17 cellular contexts compared by ENCODE assay signal in genomic region chr4:14864365-14864762, GRCh38.
DNase-seq lines count a peak whose midpoint lies in the region; ATAC-seq lines count a peak whose summit lies in the region.
"Had no signal": no experiment of that assay in that cellular context is flagged by ENCODE, and none has a peak within 500 bp of the region (broad histone marks: within the 10 kb centered on the region; RNA-seq: fewer than 3 reads in every experiment).

No MANE protein-coding gene starts in this region.

- peaks cover 8 to 12% of the 10 kb centered on the region in 2 donors for H3K27me3 Mint-ChIP-seq in natural killer cell treated with Interleukin-12 subunit alpha and Interleukin-12 subunit beta and Interleukin-15 and Interleukin-18, amount 100 ng/mL, for 72 hours
- H3K27me3 Mint-ChIP-seq in effector memory CD8-positive, alpha-beta T cell, result peaks cover 22 to 45% of the 10 kb centered on the region in 2 donors

- H3K36me3 Mint-ChIP-seq in natural killer cell treated with Interleukin-12 subunit alpha and Interleukin-12 subunit beta and Interleukin-15 and Interleukin-18, amount 100 ng/mL, for 72 hours, result no peaks in the 10 kb centered on the region
- peaks cover 3% of the 10 kb centered on the region for H3K36me3 Mint-ChIP-seq in effector memory CD8-positive, alpha-beta T cell (ENCODE audit: insufficient read depth)

- no peak overlapping the region for H3K4me3 Mint-ChIP-seq in natural killer cell treated with Interleukin-12 subunit alpha and Interleukin-12 subunit beta and Interleukin-15 and Interleukin-18, amount 100 ng/mL, for 72 hours
- no peak overlapping the region for H3K4me3 Mint-ChIP-seq in effector memory CD8-positive, alpha-beta T cell

- peak overlapping the region; percentile 30 for H3K27ac ChIP-seq in temporal lobe (ENCODE audit: low read depth, low read length)
- H3K27ac ChIP-seq: C4-2B, KMS-11, tibial nerve had no signal

- peak; percentile 25 for DNase-seq in SIG-M5 treated with dmso at 0.1 percent for 504 hours (lab: John Stamatoyannopoulos, UW; ENCODE audit: unreplicated experiment)
- DNase-seq in SIG-M5 (lab: John Stamatoyannopoulos, UW), result no peak
- DNase-seq in OCI-M1 (lab: John Stamatoyannopoulos, UW), result peak; percentile 62
- no peak for DNase-seq in left ventricle myocardium superior
- no peak for DNase-seq in natural killer cell treated with Interleukin-12 subunit alpha and Interleukin-12 subunit beta and Interleukin-15 and Interleukin-18, amount 100 ng/mL, for 72 hours (ENCODE audit: low spot score)
- no peak for DNase-seq in effector memory CD8-positive, alpha-beta T cell
- DNase-seq: 8988T, amygdala, DMS79 treated with DMSO at 0.1 percent for 48 hours, posterior cingulate gyrus had no signal

- peaks cover 0 to 3% of the 10 kb centered on the region in 2 donors for H3K4me1 Mint-ChIP-seq in natural killer cell treated with Interleukin-12 subunit alpha and Interleukin-12 subunit beta and Interleukin-15 and Interleukin-18, amount 100 ng/mL, for 72 hours (ENCODE audit: low read depth in 2 of 2)
- H3K4me1 Mint-ChIP-seq in effector memory CD8-positive, alpha-beta T cell (ENCODE audit: low read depth in 2 of 2), result no peaks in the 10 kb centered on the region

- intact Hi-C loops in left ventricle myocardium superior (cut with micrococcal nuclease), result no loop called here

- H3K27ac Mint-ChIP-seq in natural killer cell treated with Interleukin-12 subunit alpha and Interleukin-12 subunit beta and Interleukin-15 and Interleukin-18, amount 100 ng/mL, for 72 hours, result no peak overlapping the region
- H3K27ac Mint-ChIP-seq in effector memory CD8-positive, alpha-beta T cell, result no peak overlapping the region

- ATAC-seq in left ventricle myocardium superior, result peak; percentile 66
- ATAC-seq in GM21737 (IDR thresholded peaks at IDR 0.05; ENCODE audit: unreplicated experiment), result no peak
- no peak for ATAC-seq in natural killer cell treated with Interleukin-12 subunit alpha and Interleukin-12 subunit beta and Interleukin-15 and Interleukin-18, amount 100 ng/mL, for 72 hours
- no peak for ATAC-seq in effector memory CD8-positive, alpha-beta T cell (replicated peaks)
- ATAC-seq: HCT116, left colon had no signal

- H3K9me3 Mint-ChIP-seq in natural killer cell treated with Interleukin-12 subunit alpha and Interleukin-12 subunit beta and Interleukin-15 and Interleukin-18, amount 100 ng/mL, for 72 hours, result no peaks in the 10 kb centered on the region
- H3K9me3 Mint-ChIP-seq in effector memory CD8-positive, alpha-beta T cell, result no peaks in the 10 kb centered on the region

Comparison
In these comparisons a context has a peak if more than half of its experiments do, and no peak if none do; other contexts are left out.
1. DNase-seq: peak in SIG-M5 treated with dmso at 0.1 percent for 504 hours (single experiment) and OCI-M1 (single experiment); none in SIG-M5 (single experiment), left ventricle myocardium superior (single experiment), natural killer cell treated with Interleukin-12 subunit alpha and Interleukin-12 subunit beta and Interleukin-15 and Interleukin-18, amount 100 ng/mL, for 72 hours (single experiment) and effector memory CD8-positive, alpha-beta T cell (0 of 3).